Comparison of ENCODE assay signal across 26 cellular contexts in the genomic region with DNA sequence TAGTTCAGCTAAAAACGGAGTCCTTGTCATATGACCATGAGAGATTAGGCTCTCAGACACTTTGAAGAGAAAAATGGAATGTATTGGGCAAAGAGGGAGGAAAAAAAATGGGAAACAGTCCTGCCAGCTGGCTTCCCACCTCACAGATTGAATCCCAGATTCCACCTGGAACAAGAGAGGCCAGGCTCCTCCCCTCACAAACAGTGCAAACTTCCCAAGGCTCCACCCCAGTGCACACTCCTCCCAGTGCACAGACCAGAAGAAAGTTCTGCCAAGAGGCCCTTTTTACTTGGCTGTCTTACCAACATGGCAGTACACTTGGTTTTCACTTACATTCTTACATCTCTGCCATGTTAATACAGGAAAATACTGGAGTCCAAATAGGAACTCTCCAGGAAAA.
"Had no signal": no experiment of that assay in that cellular context is flagged by ENCODE, and none has a peak within 500 bp of the region (broad histone marks: within the 10 kb centered on the region; RNA-seq: fewer than 3 reads in every experiment).

No MANE protein-coding gene starts in this region.

- H3K9me3 Mint-ChIP-seq: effector memory CD8-positive, alpha-beta T cell; naive B cell; natural killer cell treated with Interleukin-12 subunit alpha and Interleukin-12 subunit beta and Interleukin-15 and Interleukin-18, amount 100 ng/mL, for 72 hours; neural crest cell had no signal

- ATAC-seq: effector memory CD8-positive, alpha-beta T cell; heart right ventricle; left colon; left ventricle myocardium superior; lower lobe of right lung; mucosa of descending colon; natural killer cell treated with Interleukin-12 subunit alpha and Interleukin-12 subunit beta and Interleukin-15 and Interleukin-18, amount 100 ng/mL, for 72 hours; right cardiac atrium had no signal

- DNase-seq: cortex of kidney; effector memory CD8-positive, alpha-beta T cell; erythroblast; esophagus squamous epithelium; foreskin melanocyte; glutamatergic neuron; heart right ventricle; hippocampal formation; immature natural killer cell; islet precursor cell; kidney glomerular epithelial cell; left colon; left ventricle myocardium superior; lower lobe of right lung; mucosa of descending colon; naive B cell; right cardiac atrium; small intestine; stimulated activated CD4-positive, alpha-beta T cell treated with anti-CD3 and anti-CD28 coated beads, Interleukin-15, amount 100 ng/mL, for 24 hours; stimulated activated CD4-positive, alpha-beta T cell treated with anti-CD3 and anti-CD28 coated beads, Interleukin-2, amount 100 ng/mL, for 48 hours; stimulated activated naive CD4-positive, alpha-beta T cell treated with Interleukin-2 at 50 U/mL for 16 hours; stomach; thyroid gland; trophoblast cell had no signal

- H3K27me3 Mint-ChIP-seq: naive B cell had no signal

- H3K4me1 Mint-ChIP-seq: immature natural killer cell, naive B cell, neural crest cell had no signal

- H3K4me3 Mint-ChIP-seq: effector memory CD8-positive, alpha-beta T cell; immature natural killer cell; naive B cell; natural killer cell treated with Interleukin-12 subunit alpha and Interleukin-12 subunit beta and Interleukin-15 and Interleukin-18, amount 100 ng/mL, for 72 hours; neural crest cell had no signal

- H3K27ac Mint-ChIP-seq: effector memory CD8-positive, alpha-beta T cell; immature natural killer cell; naive B cell; natural killer cell treated with Interleukin-12 subunit alpha and Interleukin-12 subunit beta and Interleukin-15 and Interleukin-18, amount 100 ng/mL, for 72 hours had no signal

- H3K36me3 Mint-ChIP-seq: immature natural killer cell; naive B cell; natural killer cell treated with Interleukin-12 subunit alpha and Interleukin-12 subunit beta and Interleukin-15 and Interleukin-18, amount 100 ng/mL, for 72 hours had no signal
